ENCODE assay signal across 9 cellular contexts in genomic region chr4:150242820-150243458, GRCh38.
DNase-seq lines count a peak whose midpoint lies in the region; ATAC-seq, FAIRE-seq and TF ChIP-seq lines count a peak whose summit lies in the region.
"Had no signal": no experiment of that assay in that cellular context is flagged by ENCODE, and none has a peak within 500 bp of the region (broad histone marks: within the 10 kb centered on the region; RNA-seq: fewer than 3 reads in every experiment).

No MANE protein-coding gene starts in this region.

- no peaks in the 10 kb centered on the region for H3K36me3 Mint-ChIP-seq in stimulated activated naive B cell treated with anti-CD40 and anti-IgM and Interleukin-4, amounts not matched to agents 10 μg/mL and 1 μg/mL and 100 μg/mL, for 72 hours
- no peaks in the 10 kb centered on the region for H3K36me3 Mint-ChIP-seq in activated T-helper 1 cell treated with anti-CD3 and anti-CD28 coated beads, Interleukin-12 subunit alpha, Interleukin-12 subunit beta, Interleukin-2, Interleukin-4 antibody, amounts not matched to agents 30 ng/mL and 10 ng/mL and 1 ng/mL, durations not matched to agents 14 hours and 24 hours and 36 hours (ENCODE audit: low read depth)
- H3K36me3 Mint-ChIP-seq: memory B cell had no signal

- intact Hi-C loops in mammary epithelial cell (cut with micrococcal nuclease) (loop anchor here (1.0 to 5.0 kb wide), 3 partner anchors 233 to 331 kb away; no protein-coding TSS in a partner anchor), HepG2 (cut with micrococcal nuclease; ENCODE audit: unreplicated experiment) (loop anchor here (2.0 to 5.0 kb wide), 2 partner anchors 246 to 262 kb away; no protein-coding TSS in a partner anchor)
- intact Hi-C loops in activated T-helper 1 cell treated with anti-CD3 and anti-CD28 coated beads, Interleukin-12 subunit alpha, Interleukin-12 subunit beta, Interleukin-2, Interleukin-4 antibody, amounts not matched to agents 30 ng/mL and 10 ng/mL and 1 ng/mL, durations not matched to agents 14 hours and 24 hours and 36 hours (cut with micrococcal nuclease): loop anchor here (1.0 to 5.0 kb wide), 3 partner anchors 233 to 262 kb away; no protein-coding TSS in a partner anchor

- H3K9me3 Mint-ChIP-seq in stimulated activated naive B cell treated with anti-CD40 and anti-IgM and Interleukin-4, amounts not matched to agents 10 μg/mL and 1 μg/mL and 100 μg/mL, for 72 hours: no peaks in the 10 kb centered on the region
- H3K9me3 Mint-ChIP-seq in activated T-helper 1 cell treated with anti-CD3 and anti-CD28 coated beads, Interleukin-12 subunit alpha, Interleukin-12 subunit beta, Interleukin-2, Interleukin-4 antibody, amounts not matched to agents 30 ng/mL and 10 ng/mL and 1 ng/mL, durations not matched to agents 14 hours and 24 hours and 36 hours: no peaks in the 10 kb centered on the region
- H3K9me3 Mint-ChIP-seq: memory B cell had no signal

- POLR2A ChIA-PET in HepG2 (lab: Yijun Ruan, JAX): no interaction called here

- H2AFZ ChIP-seq in mammary epithelial cell (ENCODE audit: low read depth, low read length): no peak overlapping the region
- no peak overlapping the region for H2AFZ ChIP-seq in HepG2 (ENCODE audit: low read length)

- TF ChIP-seq RAD21 in HepG2 (CRISPR knock-in tag; IDR thresholded peaks at IDR 0.05): 0 out of 2 replicates have a peak, but pooled peaks have one; percentile 20

- no peaks in the 10 kb centered on the region for H3K27me3 ChIP-seq in mammary epithelial cell (ENCODE audit: insufficient read depth, low read length)
- H3K27me3 ChIP-seq in HepG2 (ENCODE audit: control insufficient read depth in 1 of 2, insufficient read depth in 2 of 2, low read length in 2 of 2): no peaks in the 10 kb centered on the region

- H3K4me3 Mint-ChIP-seq in stimulated activated naive B cell treated with anti-CD40 and anti-IgM and Interleukin-4, amounts not matched to agents 10 μg/mL and 1 μg/mL and 100 μg/mL, for 72 hours: no peak overlapping the region
- no peak overlapping the region for H3K4me3 Mint-ChIP-seq in activated T-helper 1 cell treated with anti-CD3 and anti-CD28 coated beads, Interleukin-12 subunit alpha, Interleukin-12 subunit beta, Interleukin-2, Interleukin-4 antibody, amounts not matched to agents 30 ng/mL and 10 ng/mL and 1 ng/mL, durations not matched to agents 14 hours and 24 hours and 36 hours
- H3K4me3 Mint-ChIP-seq: memory B cell had no signal

- CTCF ChIA-PET in mammary epithelial cell (lab: Charles Lee; ENCODE audit: low non-redundant PET) (interaction anchor here (0.6 to 1.4 kb wide), 5 partner anchors 14 to 624 kb away, joined by 3 to 12 read pairs (median 5); no protein-coding TSS in a partner anchor), HepG2 (lab: Yijun Ruan, JAX; ENCODE audit: low intra/inter-chr PET ratio, low total read pairs) (interaction anchor here (0.9 to 1.9 kb wide), 5 partner anchors 233 to 624 kb away, joined by 3 to 11 read pairs (median 3); no protein-coding TSS in a partner anchor)

- H3K4me1 ChIP-seq in mammary epithelial cell (ENCODE audit: insufficient read depth, low read length) (peaks cover 3% of the 10 kb centered on the region), HepG2 (ENCODE audit: insufficient read depth, low read length) (no peaks in the 10 kb centered on the region)

- no TSS peak for BruUV-seq in mammary epithelial cell (replicated peaks; lab: Mats Ljungman, UMichigan)
- BruUV-seq in HepG2 (replicated peaks; lab: Mats Ljungman, UMichigan): no TSS peak

- no peak for TF ChIP-seq EP300 in HepG2 (IDR thresholded peaks at IDR 0.05; ENCODE audit: low read depth in 2 of 2, low read length in 2 of 2)
- no peak for TF ChIP-seq EP300 in HepG2 (CRISPR knock-in tag; IDR thresholded peaks at IDR 0.05; ENCODE audit: borderline replicate concordance)

- H3K4me3 ChIP-seq in mammary epithelial cell (replicated peaks in 1 of 3; ENCODE audit: insufficient read depth in 1 of 3, low read depth in 2 of 3, low read length in 3 of 3): no peak overlapping the region
- no peak overlapping the region for H3K4me3 ChIP-seq in HepG2 (replicated peaks in 1 of 3; ENCODE audit: insufficient read depth in 1 of 3, low read depth in 2 of 3, low read length in 3 of 3)

- H3K27me3 Mint-ChIP-seq in stimulated activated naive B cell treated with anti-CD40 and anti-IgM and Interleukin-4, amounts not matched to agents 10 μg/mL and 1 μg/mL and 100 μg/mL, for 72 hours: no peaks in the 10 kb centered on the region
- H3K27me3 Mint-ChIP-seq in activated T-helper 1 cell treated with anti-CD3 and anti-CD28 coated beads, Interleukin-12 subunit alpha, Interleukin-12 subunit beta, Interleukin-2, Interleukin-4 antibody, amounts not matched to agents 30 ng/mL and 10 ng/mL and 1 ng/mL, durations not matched to agents 14 hours and 24 hours and 36 hours (ENCODE audit: insufficient read depth): peaks cover 11% of the 10 kb centered on the region

- H3K9ac ChIP-seq in mammary epithelial cell (ENCODE audit: insufficient read depth, low read length) (no peak overlapping the region), HepG2 (ENCODE audit: insufficient read depth, low read depth, low read length) (no peak overlapping the region)

- H3K79me2 ChIP-seq in mammary epithelial cell (ENCODE audit: insufficient read depth, low read length) (no peaks in the 10 kb centered on the region), HepG2 (ENCODE audit: insufficient read depth, low read length) (no peaks in the 10 kb centered on the region)

- H4K20me1 ChIP-seq in mammary epithelial cell (ENCODE audit: insufficient read depth, low read length) (no peaks in the 10 kb centered on the region), HepG2 (ENCODE audit: insufficient read depth, low read length) (no peaks in the 10 kb centered on the region)

- H3K27ac Mint-ChIP-seq in stimulated activated naive B cell treated with anti-CD40 and anti-IgM and Interleukin-4, amounts not matched to agents 10 μg/mL and 1 μg/mL and 100 μg/mL, for 72 hours: no peak overlapping the region
- H3K27ac Mint-ChIP-seq in activated T-helper 1 cell treated with anti-CD3 and anti-CD28 coated beads, Interleukin-12 subunit alpha, Interleukin-12 subunit beta, Interleukin-2, Interleukin-4 antibody, amounts not matched to agents 30 ng/mL and 10 ng/mL and 1 ng/mL, durations not matched to agents 14 hours and 24 hours and 36 hours: no peak overlapping the region
- H3K27ac Mint-ChIP-seq: memory B cell had no signal

- H3K36me3 ChIP-seq in mammary epithelial cell (ENCODE audit: insufficient read depth, low read length): no peaks in the 10 kb centered on the region
- no peaks in the 10 kb centered on the region for H3K36me3 ChIP-seq in HepG2 (replicated peaks in 1 of 2; ENCODE audit: control insufficient read depth in 1 of 2, insufficient read depth in 2 of 2, low read length in 2 of 2)

- H3K4me2 ChIP-seq in mammary epithelial cell (ENCODE audit: insufficient read depth, low read depth, low read length): no peak overlapping the region
- H3K4me2 ChIP-seq in HepG2 (ENCODE audit: low read depth, low read length): no peak overlapping the region

- H3K9me3 ChIP-seq in mammary epithelial cell (replicated peaks; ENCODE audit: insufficient read depth, low read length) (no peaks in the 10 kb centered on the region), HepG2 (ENCODE audit: low read length) (no peaks in the 10 kb centered on the region)

- no peaks in the 10 kb centered on the region for H3K4me1 Mint-ChIP-seq in stimulated activated naive B cell treated with anti-CD40 and anti-IgM and Interleukin-4, amounts not matched to agents 10 μg/mL and 1 μg/mL and 100 μg/mL, for 72 hours
- no peaks in the 10 kb centered on the region for H3K4me1 Mint-ChIP-seq in activated T-helper 1 cell treated with anti-CD3 and anti-CD28 coated beads, Interleukin-12 subunit alpha, Interleukin-12 subunit beta, Interleukin-2, Interleukin-4 antibody, amounts not matched to agents 30 ng/mL and 10 ng/mL and 1 ng/mL, durations not matched to agents 14 hours and 24 hours and 36 hours (ENCODE audit: low read depth)
- H3K4me1 Mint-ChIP-seq: memory B cell had no signal

- peak; percentile 73 for FAIRE-seq in HepG2 (lab: Jason Lieb, UNC)

- TF ChIP-seq POLR2A in HepG2 (IDR thresholded peaks at IDR 0.05; ENCODE audit: insufficient read depth in 1 of 2, low read depth in 2 of 2, low read length in 2 of 2): no peak

- dilution Hi-C loops in mammary epithelial cell (cut with HindIII; ENCODE audit: low sequenced_read_pairs): no loop called here

- in situ Hi-C loops in mammary epithelial cell (cut with MboI; ENCODE audit: low sequenced_read_pairs in 2 of 2): no loop called here
- in situ Hi-C loops in HepG2 (cut with HindIII; ENCODE audit: extremely low pct_ligation_motif_present, low pct_unique_long_range_greater_than_20kb): no loop called here

- 40% methylated on average over 6 of the region's 6 CpGs for whole genome bisulfite sequencing in mammary epithelial cell (ENCODE audit: low coverage, missing lambda C conversion rate)
- 27% methylated on average over 6 of the region's 6 CpGs for WGBS in HepG2 (ENCODE audit: low lambda C conversion rate)

- peak; percentile 33 for DNase-seq in NCI-H1048 (lab: John Stamatoyannopoulos, UW)
- no peak for DNase-seq in mammary epithelial cell
- no peak for DNase-seq in HepG2 (ENCODE audit: low spot score)
- DNase-seq in activated gamma-delta T cell treated with Interleukin-2 at 50 U/mL for 16 hours: no peak
- DNase-seq in stimulated activated naive B cell treated with anti-CD40 and anti-IgM and Interleukin-4, amounts not matched to agents 10 μg/mL and 1 μg/mL and 100 μg/mL, for 72 hours: no peak
- DNase-seq in activated T-helper 1 cell treated with anti-CD3 and anti-CD28 coated beads, Interleukin-12 subunit alpha, Interleukin-12 subunit beta, Interleukin-2, Interleukin-4 antibody, amounts not matched to agents 30 ng/mL and 10 ng/mL and 1 ng/mL, durations not matched to agents 14 hours and 24 hours and 36 hours (ENCODE audit: low spot score): no peak

- peak; percentile 74 for ATAC-seq in HepG2
- ATAC-seq in stimulated activated naive B cell treated with anti-CD40 and anti-IgM and Interleukin-4, amounts not matched to agents 10 μg/mL and 1 μg/mL and 100 μg/mL, for 72 hours (replicated peaks): no peak

- no peak overlapping the region for H3K27ac ChIP-seq in C4-2B
- H3K27ac ChIP-seq in mammary epithelial cell (ENCODE audit: insufficient read depth, low read depth, low read length): no peak overlapping the region
- no peak overlapping the region for H3K27ac ChIP-seq in HepG2 (ENCODE audit: extremely low read length, insufficient read depth, low read length)

- TF ChIP-seq CTCF in C4-2B (conservative IDR thresholded peaks at IDR 0.05) (peak; percentile 91), GM12873 (IDR thresholded peaks at IDR 0.05; ENCODE audit: insufficient read depth, low read depth, low read length, missing control alignments) (peak; percentile 90), mammary epithelial cell (conservative IDR thresholded peaks at IDR 0.05 in 1 of 2, IDR thresholded peaks at IDR 0.05 in 1 of 2; ENCODE audit: extremely low read depth in 1 of 2, insufficient read depth in 1 of 2, low read depth in 1 of 2, low read length in 2 of 2) (peak; percentile 91 to 94), HepG2 (CRISPR knock-in tag; IDR thresholded peaks at IDR 0.05) (peak; percentile 78)

TF ChIP-seq in HepG2, 621 proteins besides CTCF, POLR2A, EP300 and RAD21 (continues in another document):
- TF ChIP-seq CREB1 (IDR thresholded peaks at IDR 0.05) (0 out of 2 replicates have a peak, but pooled peaks have one; percentile 23), CREB1 (CRISPR knock-in tag; IDR thresholded peaks at IDR 0.05) (no peak), HOXA3 (CRISPR knock-in tag; IDR thresholded peaks at IDR 0.05) (no peak)
